30 cellular contexts compared by ENCODE assay signal in the genomic region with DNA sequence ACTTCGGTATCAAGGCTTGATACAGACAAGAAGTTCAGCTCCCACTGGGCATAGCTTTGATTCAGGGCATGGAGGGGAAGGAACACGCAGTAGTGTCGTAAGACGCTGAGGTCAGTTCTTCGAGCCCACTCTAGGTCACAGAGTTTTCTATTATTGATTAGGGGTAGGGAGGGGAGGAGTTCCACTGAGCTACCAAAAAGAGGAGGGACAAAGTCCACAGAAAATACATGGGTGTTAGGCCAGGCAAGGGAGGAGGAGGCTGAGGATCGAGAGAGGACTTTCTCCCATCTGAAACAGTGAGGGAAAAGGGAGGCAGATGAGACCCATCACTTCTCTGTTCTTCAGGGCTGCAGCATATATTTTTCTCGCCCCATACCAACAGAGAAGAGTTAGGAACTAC.
"Had no signal": no experiment of that assay in that cellular context is flagged by ENCODE, and none has a peak within 500 bp of the region (broad histone marks: within the 10 kb centered on the region; RNA-seq: fewer than 3 reads in every experiment).

No MANE protein-coding gene starts in this region.

- H3K4me2 ChIP-seq: neural progenitor cell, smooth muscle cell had no signal

- H3K36me3 Mint-ChIP-seq: naive thymus-derived CD4-positive, alpha-beta T cell; natural killer cell; neural progenitor cell; stimulated activated naive B cell treated with anti-CD40 and anti-IgM and Interleukin-4, amounts not matched to agents 10 μg/mL and 1 μg/mL and 100 μg/mL, for 72 hours had no signal

- H3K9me3 ChIP-seq: ovary, psoas muscle, spleen, stomach, thoracic aorta, thyroid gland, tibial nerve, upper lobe of left lung, uterus had no signal

- ATAC-seq: naive thymus-derived CD4-positive, alpha-beta T cell; natural killer cell; psoas muscle; right cardiac atrium; sciatic nerve; stimulated activated naive B cell treated with anti-CD40 and anti-IgM and Interleukin-4, amounts not matched to agents 10 μg/mL and 1 μg/mL and 100 μg/mL, for 72 hours had no signal

- H3K9ac ChIP-seq: neural progenitor cell, parathyroid adenoma had no signal

- H3K36me3 ChIP-seq: neural progenitor cell, ovary, spleen, stomach, thoracic aorta, thyroid gland, tibial nerve, upper lobe of left lung, uterus had no signal

- H3K27ac Mint-ChIP-seq: naive thymus-derived CD4-positive, alpha-beta T cell; natural killer cell; nephron; neural progenitor cell; progenitor cell of endocrine pancreas; stimulated activated naive B cell treated with anti-CD40 and anti-IgM and Interleukin-4, amounts not matched to agents 10 μg/mL and 1 μg/mL and 100 μg/mL, for 72 hours; stimulated activated naive CD8-positive, alpha-beta T cell treated with anti-CD3 and anti-CD28 coated beads, Interleukin-15, Interleukin-2, amounts not matched to agents 100 ng/mL and 50 ng/mL, for 24 hours had no signal

- H3K4me1 ChIP-seq: neural progenitor cell, parathyroid adenoma, psoas muscle, spleen, stomach, thyroid gland, tibial nerve, upper lobe of left lung, uterus had no signal

- H3K79me2 ChIP-seq: parathyroid adenoma had no signal

- H3K4me3 Mint-ChIP-seq: naive thymus-derived CD4-positive, alpha-beta T cell; natural killer cell; nephron; neural progenitor cell; stimulated activated naive B cell treated with anti-CD40 and anti-IgM and Interleukin-4, amounts not matched to agents 10 μg/mL and 1 μg/mL and 100 μg/mL, for 72 hours; stimulated activated naive CD8-positive, alpha-beta T cell treated with anti-CD3 and anti-CD28 coated beads, Interleukin-15, Interleukin-2, amounts not matched to agents 100 ng/mL and 50 ng/mL, for 24 hours had no signal

- DNase-seq: naive thymus-derived CD4-positive, alpha-beta T cell; natural killer cell; occipital lobe; ovary; posterior cingulate gyrus; psoas muscle; right cardiac atrium; spleen; stimulated activated CD4-positive, alpha-beta T cell treated with anti-CD3 and anti-CD28 coated beads, Interleukin-12 subunit alpha, Interleukin-12 subunit beta, amount 100 ng/mL, for 4 hours; stimulated activated CD4-positive, alpha-beta T cell treated with anti-CD3 and anti-CD28 coated beads, Interleukin-1b, Interleukin-23, amount 100 ng/mL, for 48 hours; stimulated activated CD4-positive, alpha-beta T cell treated with anti-CD3 and anti-CD28 coated beads, Interleukin-4, amount 100 ng/mL, for 1 hour; stimulated activated CD4-positive, alpha-beta T cell treated with anti-CD3 and anti-CD28 coated beads, Interleukin-4, amount 100 ng/mL, for 4 hours; stimulated activated CD8-positive, alpha-beta memory T cell treated with anti-CD3 and anti-CD28 coated beads, Interleukin-4, amount 100 ng/mL, for 48 hours; stimulated activated naive B cell treated with anti-CD40 and anti-IgM and Interleukin-4, amounts not matched to agents 10 μg/mL and 1 μg/mL and 100 μg/mL, for 72 hours; stimulated activated naive CD4-positive, alpha-beta T cell treated with Interleukin-2 at 50 U/mL for 16 hours; stomach; thyroid gland; trophoblast cell; upper lobe of left lung; uterus had no signal

- H3K27ac ChIP-seq: neural progenitor cell, ovary, parathyroid adenoma, psoas muscle, skin epidermis, spleen, stomach, thoracic aorta, thyroid gland, tibial nerve, upper lobe of left lung, uterus had no signal

- H3K4me1 Mint-ChIP-seq: naive thymus-derived CD4-positive, alpha-beta T cell; natural killer cell; neural progenitor cell had no signal

- H2AFZ ChIP-seq: neural progenitor cell, parathyroid adenoma had no signal

- H3K4me3 ChIP-seq: neural progenitor cell, ovary, psoas muscle, skin epidermis, smooth muscle cell, spleen, stomach, thoracic aorta, thyroid gland, tibial nerve, upper lobe of left lung, uterus had no signal

- H3K27me3 ChIP-seq: neural progenitor cell, ovary, stomach, thyroid gland, tibial nerve, upper lobe of left lung, uterus had no signal

- H3K9me3 Mint-ChIP-seq: naive thymus-derived CD4-positive, alpha-beta T cell; natural killer cell; nephron; neural progenitor cell; stimulated activated naive B cell treated with anti-CD40 and anti-IgM and Interleukin-4, amounts not matched to agents 10 μg/mL and 1 μg/mL and 100 μg/mL, for 72 hours; stimulated activated naive CD8-positive, alpha-beta T cell treated with anti-CD3 and anti-CD28 coated beads, Interleukin-15, Interleukin-2, amounts not matched to agents 100 ng/mL and 50 ng/mL, for 24 hours had no signal
